In genomic region chr11:123454060-123454651, GRCh38 we compare ENCODE assay signal across 8 cellular contexts. TPM values are rescaled to one million over a fixed set of nuclear protein-coding genes. Genes with fewer than 3 reads are reported as not detected.
DNase-seq lines count a peak whose midpoint lies in the region; ATAC-seq and TF ChIP-seq lines count a peak whose summit lies in the region.

No MANE protein-coding gene starts in this region.

- H3K9ac ChIP-seq in SK-N-SH, result peak overlapping the region; percentile 20; the same call in 1 of the 2 replicates

- H3K4me3 Mint-ChIP-seq in GM23338, result no peak overlapping the region

- TF ChIP-seq EP300 in SK-N-SH (IDR thresholded peaks at IDR 0.05; ENCODE audit: borderline replicate concordance in 1 of 2, low read depth in 1 of 2, low read length in 1 of 2) (peak in 1 of 2 experiments; percentile 76; a peak in 1 of 4 replicates), ovary (IDR thresholded peaks at IDR 0.05) (no peak)

- TF ChIP-seq CTCF in GM23338 (conservative IDR thresholded peaks at IDR 0.05; ENCODE audit: low read depth in 2 of 2) (no peak), SK-N-SH (IDR thresholded peaks at IDR 0.05) (no peak), ovary (IDR thresholded peaks at IDR 0.05) (no peak)

- peaks cover 5% of the 10 kb centered on the region for H3K27me3 Mint-ChIP-seq in GM23338 (ENCODE audit: insufficient read depth, low read depth, poor library complexity)

- H3K4me2 ChIP-seq in GM23338, result peak overlapping the region; percentile 6; the same call in 1 of the 2 replicates
- H3K4me2 ChIP-seq in SK-N-SH, result peak overlapping the region; percentile 41

- no peaks in the 10 kb centered on the region; the same call in 1 of the 2 replicates for H3K79me2 ChIP-seq in GM23338 (replicated peaks; ENCODE audit: insufficient read depth)
- peaks cover 9% of the 10 kb centered on the region; the same call in 1 of the 2 replicates for H3K79me2 ChIP-seq in SK-N-SH (ENCODE audit: insufficient read depth)

- H4K20me1 ChIP-seq in GM23338 (replicated peaks; ENCODE audit: insufficient read depth) (0 out of 2 replicates have a peak, but pooled peaks cover 6% of the 10 kb centered on the region), SK-N-SH (ENCODE audit: insufficient read depth) (no peaks in the 10 kb centered on the region)

- peak overlapping the region; percentile 81 for H3K27ac Mint-ChIP-seq in GM23338

- H3K36me3 Mint-ChIP-seq in GM23338 (ENCODE audit: low read depth), result no peaks in the 10 kb centered on the region; the same call in 2 of the 3 replicates

- no peak overlapping the region for H3K4me3 ChIP-seq in GM23338
- no peak overlapping the region for H3K4me3 ChIP-seq in SK-N-SH (ENCODE audit: low read depth in 2 of 2, low read length in 1 of 2)
- no peak overlapping the region for H3K4me3 ChIP-seq in ovary

- no peak for DNase-seq in GM23338 (ENCODE audit: low spot score)
- DNase-seq in SK-N-SH, result no peak
- peak; percentile 46 for DNase-seq in astrocyte of the hippocampus (ENCODE audit: low read depth, low spot score)
- peak; percentile 62 to 74 for DNase-seq in stimulated activated CD4-positive, alpha-beta T cell treated with anti-CD3 and anti-CD28 coated beads, Interleukin-15, amount 100 ng/mL, for 48 hours (ENCODE audit: low read depth in 2 of 2)
- DNase-seq in UCSD-AML1 (lab: John Stamatoyannopoulos, UW; ENCODE audit: unreplicated experiment), result no peak
- no peak for DNase-seq in ovary

- WGBS in SK-N-SH (ENCODE audit: low lambda C conversion rate), result 14% methylated on average over 7 of the region's 7 CpGs
- WGBS in ovary, 3 donors, result 84 to 87% (median 85%) methylated on average over 7 of the region's 7 CpGs

- no peaks in the 10 kb centered on the region for H3K27me3 ChIP-seq in GM23338 (ENCODE audit: insufficient read depth)
- no peaks in the 10 kb centered on the region for H3K27me3 ChIP-seq in SK-N-SH (ENCODE audit: insufficient read depth)
- H3K27me3 ChIP-seq in ovary, result no peaks in the 10 kb centered on the region

- H3K9me2 ChIP-seq in GM23338 (ENCODE audit: insufficient read depth), result no peaks in the 10 kb centered on the region
- H3K9me2 ChIP-seq in SK-N-SH, result no peaks in the 10 kb centered on the region

- POLR2A ChIA-PET in SK-N-SH (lab: Yijun Ruan, JAX), result no interaction called here

- CTCF ChIA-PET in SK-N-SH (lab: Yijun Ruan, JAX), result interaction anchor here (0.9 to 1.2 kb wide), 2 partner anchors 10 to 47 kb away, joined by 3 to 4 read pairs; no protein-coding TSS in a partner anchor

- intact Hi-C loops in ovary (cut with DNase I), result no loop called here

- no peak overlapping the region for H2AFZ ChIP-seq in GM23338
- H2AFZ ChIP-seq in SK-N-SH (ENCODE audit: low read depth), result peak overlapping the region; percentile 50; the same call in 1 of the 2 replicates

- H3K36me3 ChIP-seq in GM23338 (ENCODE audit: insufficient read depth) (no peaks in the 10 kb centered on the region), SK-N-SH (replicated peaks in 1 of 2; ENCODE audit: control insufficient read depth in 1 of 2, insufficient read depth in 2 of 2, low read length in 1 of 2) (no peaks in the 10 kb centered on the region), ovary (no peaks in the 10 kb centered on the region)

- TF ChIP-seq POLR2A in ovary (IDR thresholded peaks at IDR 0.05), result no peak

- peak overlapping the region; percentile 26 for H3K27ac ChIP-seq in GM23338 (ENCODE audit: low read depth)
- peak overlapping the region; percentile 19 to 82; a peak in 2 of 4 replicates for H3K27ac ChIP-seq in SK-N-SH (ENCODE audit: low read depth in 2 of 2, low read length in 1 of 2)
- no peak overlapping the region for H3K27ac ChIP-seq in ovary

- TF ChIP-seq RAD21 in SK-N-SH (IDR thresholded peaks at IDR 0.05; ENCODE audit: low read length), result no peak

- ATAC-seq in GM23338 (no peak), HG03039 (IDR thresholded peaks at IDR 0.05; ENCODE audit: unreplicated experiment) (no peak), GM18867 (IDR thresholded peaks at IDR 0.05; ENCODE audit: unreplicated experiment) (no peak)

- H3K4me1 Mint-ChIP-seq in GM23338, result peaks cover 11% of the 10 kb centered on the region

- H3K4me1 ChIP-seq in GM23338 (ENCODE audit: insufficient read depth), result peaks cover 15% of the 10 kb centered on the region
- peaks cover 13 to 24% of the 10 kb centered on the region in 2 experiments; a peak in 3 of 4 replicates for H3K4me1 ChIP-seq in SK-N-SH (ENCODE audit: control insufficient read depth in 1 of 2, insufficient read depth in 2 of 2, low read depth in 1 of 2, low read length in 1 of 2)
- H3K4me1 ChIP-seq in ovary (ENCODE audit: insufficient read depth), result peaks cover 15% of the 10 kb centered on the region

- H3F3A ChIP-seq in GM23338 (replicated peaks; ENCODE audit: low read depth) (no peaks in the 10 kb centered on the region), SK-N-SH (replicated peaks; ENCODE audit: insufficient read depth) (peaks cover 15% of the 10 kb centered on the region)

- H3K9me3 ChIP-seq in SK-N-SH (no peaks in the 10 kb centered on the region), ovary (no peaks in the 10 kb centered on the region)

- no peaks in the 10 kb centered on the region; the same call in 2 of the 3 replicates for H3K9me3 Mint-ChIP-seq in GM23338

TF ChIP-seq in GM23338, 12 proteins besides CTCF, POLR2A, EP300 and RAD21 (continues in another document):
- TF ChIP-seq NANOG (IDR thresholded peaks at IDR 0.05; ENCODE audit: borderline replicate concordance), result no peak

TF ChIP-seq in SK-N-SH, 30 proteins besides CTCF, POLR2A, EP300 and RAD21 (continues in another document):
- TF ChIP-seq PBX3 (IDR thresholded peaks at IDR 0.05), result peak; percentile 44
- TF ChIP-seq TEAD4 (IDR thresholded peaks at IDR 0.05; ENCODE audit: borderline replicate concordance, insufficient read depth), result no peak; the same call in 1 of the 2 replicates
- TF ChIP-seq MAX (IDR thresholded peaks at IDR 0.05; ENCODE audit: low read depth), result peak; percentile 61; the same call in 1 of the 2 replicates
- no peak for TF ChIP-seq YY1 (IDR thresholded peaks at IDR 0.05; ENCODE audit: low read depth)
- no peak; the same call in 1 of the 2 replicates for TF ChIP-seq NFIC (IDR thresholded peaks at IDR 0.05; ENCODE audit: borderline replicate concordance)
- no peak for TF ChIP-seq GATA2 (CRISPR knock-in tag; IDR thresholded peaks at IDR 0.05)
- TF ChIP-seq CHD2 (IDR thresholded peaks at IDR 0.05; ENCODE audit: low read length, partially characterized antibody), result no peak
- no peak for TF ChIP-seq FOXJ3 (CRISPR knock-in tag; IDR thresholded peaks at IDR 0.05)
- TF ChIP-seq JUND (IDR thresholded peaks at IDR 0.05), result peak; percentile 79
- no peak for TF ChIP-seq RFX5 (IDR thresholded peaks at IDR 0.05; ENCODE audit: low read length)
- TF ChIP-seq USF2 (IDR thresholded peaks at IDR 0.05; ENCODE audit: borderline replicate concordance, low read depth, low read length), result no peak
- 0 out of 2 replicates have a peak, but pooled peaks have one; percentile 16 for TF ChIP-seq GABPA (IDR thresholded peaks at IDR 0.05; ENCODE audit: low read depth)
- TF ChIP-seq SMC3 (IDR thresholded peaks at IDR 0.05; ENCODE audit: low read depth, low read length), result no peak
- TF ChIP-seq USF1 (IDR thresholded peaks at IDR 0.05; ENCODE audit: borderline replicate concordance, low read depth), result no peak
- TF ChIP-seq MXI1 (IDR thresholded peaks at IDR 0.05; ENCODE audit: low read depth, low read length), result no peak
- TF ChIP-seq EZH2phosphoT487 (IDR thresholded peaks at IDR 0.05; ENCODE audit: borderline replicate concordance, low read depth), result no peak
- TF ChIP-seq RCOR1 (IDR thresholded peaks at IDR 0.05; ENCODE audit: low read length), result no peak
- peak; percentile 38; the same call in 1 of the 2 replicates for TF ChIP-seq TAF1 (IDR thresholded peaks at IDR 0.05; ENCODE audit: borderline replicate concordance, low read depth, low read length)

RNA-seq across cellular contexts. Expression of gene GRAMD1B, which starts 24.1 kb away (rescaled TPM):
- total RNA-seq in GM23338 (2014; rRNA removed; shearing (Covaris generic)), result 20.0 and 24.3 TPM in 2 replicates
- polyA plus RNA-seq in GM23338 (2016; fragmentation: Nextera tagmentation; extraction: Ambion mirVana) (3.7 and 4.6 TPM in 2 replicates), SK-N-SH (2012; rRNA removed) (14.0 and 14.5 TPM in 2 replicates), ovary (100 to 1,000 TPM in 1 of 2 donors, 10 to 100 TPM in 1; 10.8 to 185 TPM)
- polyA plus RNA-seq in SK-N-SH (2012; cell fraction: cytosol; rRNA removed), result 7.1 and 8.4 TPM in 2 replicates
- polyA plus RNA-seq in SK-N-SH (2012; cell fraction: nucleus; rRNA removed), result 40.4 and 41.9 TPM in 2 replicates
- total RNA-seq in ovary, result 10 to 100 TPM; 12.9 to 47.9 (median 25.4) TPM

Comparison
In these comparisons a context has a peak if more than half of its experiments do, and no peak if none do; other contexts are left out.
1. DNase-seq: peak in astrocyte of the hippocampus (single experiment) and stimulated activated CD4-positive, alpha-beta T cell treated with anti-CD3 and anti-CD28 coated beads, Interleukin-15, amount 100 ng/mL, for 48 hours (2 of 2); none in GM23338 (single experiment), SK-N-SH (single experiment), UCSD-AML1 (single experiment) and ovary (0 of 5).
2. H3K27ac ChIP-seq: peak in GM23338 (single experiment) and SK-N-SH (2 of 2); none in ovary (0 of 2).